In the genomic region with DNA sequence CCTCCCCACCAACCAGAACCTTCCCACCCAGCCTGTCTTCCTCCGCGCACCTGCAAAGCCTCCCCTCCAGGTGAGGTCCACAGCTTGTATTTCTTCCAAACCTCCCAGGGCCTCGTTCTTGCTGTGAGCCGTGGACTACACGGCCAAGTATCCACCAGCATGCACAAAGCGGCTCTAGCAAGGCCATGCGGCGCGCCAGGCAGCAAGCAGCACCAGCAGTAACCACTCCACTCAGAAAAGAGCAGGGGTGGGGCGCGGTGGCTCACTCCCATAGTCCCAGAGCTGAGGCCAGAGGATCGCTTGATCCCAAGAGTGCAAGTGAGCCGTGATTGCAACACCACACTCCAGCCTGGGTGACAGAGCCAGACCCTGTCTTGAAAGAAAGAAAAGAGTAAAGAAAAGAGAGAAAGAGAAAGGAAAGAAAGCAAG, we compare ENCODE assay signal across 11 cellular contexts. TPM values are rescaled to one million over a fixed set of nuclear protein-coding genes. Genes with fewer than 3 reads are reported as not detected.
DNase-seq lines count a peak whose midpoint lies in the region; ATAC-seq and TF ChIP-seq lines count a peak whose summit lies in the region.
"Had no signal": no experiment of that assay in that cellular context is flagged by ENCODE, and none has a peak within 500 bp of the region (broad histone marks: within the 10 kb centered on the region; RNA-seq: fewer than 3 reads in every experiment).

No MANE protein-coding gene starts in this region.

- TF ChIP-seq EP300 in stomach (IDR thresholded peaks at IDR 0.05) = no peak

- peak; percentile 66 for ATAC-seq in left lung
- ATAC-seq in stimulated activated naive CD8-positive, alpha-beta T cell treated with anti-CD3 and anti-CD28 coated beads, Interleukin-15, Interleukin-2, amounts not matched to agents 100 U/mL and 50 U/mL, for 24 hours = no peak
- ATAC-seq: HCT116 had no signal

- H3K27me3 ChIP-seq in left lung = peaks cover 8 to 97% of the 10 kb centered on the region in 2 donors
- H3K27me3 ChIP-seq in stomach = peaks cover 14 to 99% (median 52%) of the 10 kb centered on the region in 3 donors

- no peak overlapping the region for H3K27ac ChIP-seq in left lung
- peak overlapping the region in 3 of 5 donors; percentile 44 to 62 (median 46) for H3K27ac ChIP-seq in stomach

- no peak for TF ChIP-seq CTCF in endothelial cell (IDR thresholded peaks at IDR 0.05; ENCODE audit: unreplicated experiment)
- no peak for TF ChIP-seq CTCF in left lung (IDR thresholded peaks at IDR 0.05)
- TF ChIP-seq CTCF in stomach (IDR thresholded peaks at IDR 0.05) = no peak

- TF ChIP-seq POLR2A in stomach (IDR thresholded peaks at IDR 0.05) = no peak

- intact Hi-C loops in left lung (cut with DNase I) = no loop called here
- intact Hi-C loops in stomach (cut with DNase I; ENCODE audit: low total_unique reads) = no loop called here

- peak; percentile 46 for DNase-seq in NCI-H510A treated with DMSO at 0.1 percent for 48 hours (lab: John Stamatoyannopoulos, UW)
- DNase-seq in endothelial cell (ENCODE audit: low spot score) = no peak
- peak; percentile 82 to 86 for DNase-seq in left lung
- DNase-seq in stomach = peak; percentile 48
- DNase-seq in SW480 (ENCODE audit: low spot score) = no peak
- DNase-seq in stimulated activated naive CD8-positive, alpha-beta T cell treated with anti-CD3 and anti-CD28 coated beads, Interleukin-15, Interleukin-2, amounts not matched to agents 100 U/mL and 50 U/mL, for 24 hours = no peak
- DNase-seq in activated naive CD4-positive, alpha-beta T cell treated with anti-CD3 and anti-CD28 coated beads, Interleukin-2, amount 10 ng/mL, durations not matched to agents 7 days and 5 days = no peak
- no peak for DNase-seq in globus pallidus (ENCODE audit: low spot score)
- DNase-seq: SW 1271 had no signal

- H3K4me3 ChIP-seq in left lung = no peak overlapping the region
- H3K4me3 ChIP-seq in stomach = no peak overlapping the region

- H3K27ac Mint-ChIP-seq in endothelial cell (ENCODE audit: unreplicated experiment) = peak overlapping the region; percentile 43
- H3K27ac Mint-ChIP-seq in activated naive CD4-positive, alpha-beta T cell treated with anti-CD3 and anti-CD28 coated beads, Interleukin-2, amount 10 ng/mL, durations not matched to agents 7 days and 5 days = no peak overlapping the region
- H3K27ac Mint-ChIP-seq: activated naive CD4-positive, alpha-beta T cell treated with anti-CD3 and anti-CD28 coated beads, Interleukin-2, amount 50 U/mL, for 24 hours had no signal

- 10 to 14% (median 12%) methylated on average over 13 of the region's 13 CpGs for WGBS in stomach, 5 donors

- peaks cover 36% of the 10 kb centered on the region for H3K4me1 Mint-ChIP-seq in endothelial cell (ENCODE audit: unreplicated experiment)
- H3K4me1 Mint-ChIP-seq in activated naive CD4-positive, alpha-beta T cell treated with anti-CD3 and anti-CD28 coated beads, Interleukin-2, amount 10 ng/mL, durations not matched to agents 7 days and 5 days = peaks cover 13% of the 10 kb centered on the region

- H3K36me3 ChIP-seq in left lung (no peaks in the 10 kb centered on the region), stomach (no peaks in the 10 kb centered on the region)

- no peaks in the 10 kb centered on the region for H3K9me3 Mint-ChIP-seq in endothelial cell (ENCODE audit: unreplicated experiment)
- no peaks in the 10 kb centered on the region for H3K9me3 Mint-ChIP-seq in activated naive CD4-positive, alpha-beta T cell treated with anti-CD3 and anti-CD28 coated beads, Interleukin-2, amount 10 ng/mL, durations not matched to agents 7 days and 5 days
- H3K9me3 Mint-ChIP-seq: activated naive CD4-positive, alpha-beta T cell treated with anti-CD3 and anti-CD28 coated beads, Interleukin-2, amount 50 U/mL, for 24 hours had no signal

- CTCF ChIA-PET in activated naive CD4-positive, alpha-beta T cell treated with anti-CD3 and anti-CD28 coated beads, Interleukin-2, amount 10 ng/mL, durations not matched to agents 7 days and 5 days (lab: Charles Lee) = no interaction called here

- H3K36me3 Mint-ChIP-seq in endothelial cell (ENCODE audit: low read depth, unreplicated experiment) = peaks cover 3% of the 10 kb centered on the region
- H3K36me3 Mint-ChIP-seq in activated naive CD4-positive, alpha-beta T cell treated with anti-CD3 and anti-CD28 coated beads, Interleukin-2, amount 10 ng/mL, durations not matched to agents 7 days and 5 days = peaks cover 2% of the 10 kb centered on the region
- H3K36me3 Mint-ChIP-seq: activated naive CD4-positive, alpha-beta T cell treated with anti-CD3 and anti-CD28 coated beads, Interleukin-2, amount 50 U/mL, for 24 hours had no signal

- H3K27me3 Mint-ChIP-seq in endothelial cell (ENCODE audit: unreplicated experiment) = peaks cover 14% of the 10 kb centered on the region
- peaks cover 100% of the 10 kb centered on the region for H3K27me3 Mint-ChIP-seq in activated naive CD4-positive, alpha-beta T cell treated with anti-CD3 and anti-CD28 coated beads, Interleukin-2, amount 10 ng/mL, durations not matched to agents 7 days and 5 days

- no peak overlapping the region for H3K4me3 Mint-ChIP-seq in endothelial cell (ENCODE audit: unreplicated experiment)
- no peak overlapping the region for H3K4me3 Mint-ChIP-seq in activated naive CD4-positive, alpha-beta T cell treated with anti-CD3 and anti-CD28 coated beads, Interleukin-2, amount 10 ng/mL, durations not matched to agents 7 days and 5 days
- H3K4me3 Mint-ChIP-seq: activated naive CD4-positive, alpha-beta T cell treated with anti-CD3 and anti-CD28 coated beads, Interleukin-2, amount 50 U/mL, for 24 hours had no signal

- H3K4me1 ChIP-seq in left lung = peaks cover 10 to 31% of the 10 kb centered on the region in 2 donors
- H3K4me1 ChIP-seq in stomach = peaks cover 29 to 66% (median 49%) of the 10 kb centered on the region in 4 donors

- H3K9me3 ChIP-seq in left lung (no peaks in the 10 kb centered on the region), stomach (no peaks in the 10 kb centered on the region)

RNA-seq across cellular contexts. Expression of gene CCDC8, which starts 4.7 kb away (rescaled TPM):
- total RNA-seq in endothelial cell (ENCODE audit: unreplicated experiment) (13.3 TPM), left lung (10 to 100 TPM; 11.8 to 15.5 TPM), stomach (10 to 100 TPM in 1 of 5 donors, under 1 TPM in 2, not detected in 2; 0.29 to 22.9 (median 0.89) TPM)
- polyA plus RNA-seq in stomach = 1 to 10 TPM; 1.4 to 4.4 (median 3.8) TPM

RNA-seq across cellular contexts. Expression of gene PNMA8C, which starts 20.1 kb away (rescaled TPM):
- total RNA-seq in endothelial cell (ENCODE audit: unreplicated experiment) = 0.41 TPM
- total RNA-seq in left lung = under 1 TPM; 0.09 to 0.16 TPM
- total RNA-seq in stomach = under 1 TPM in 1 of 5 donors, not detected in 4; 0.18 TPM
- under 1 TPM in 1 of 3 donors, not detected in 2; 0.05 TPM for polyA plus RNA-seq in stomach

Comparison
In these comparisons a context has a peak if more than half of its experiments do, and no peak if none do; other contexts are left out.
1. DNase-seq: peak in NCI-H510A treated with DMSO at 0.1 percent for 48 hours (single experiment), left lung (2 of 2) and stomach (single experiment); none in endothelial cell (single experiment), SW480 (single experiment), stimulated activated naive CD8-positive, alpha-beta T cell treated with anti-CD3 and anti-CD28 coated beads, Interleukin-15, Interleukin-2, amounts not matched to agents 100 U/mL and 50 U/mL, for 24 hours (single experiment), activated naive CD4-positive, alpha-beta T cell treated with anti-CD3 and anti-CD28 coated beads, Interleukin-2, amount 10 ng/mL, durations not matched to agents 7 days and 5 days (single experiment) and globus pallidus (single experiment).
2. H3K27ac ChIP-seq: peak in stomach (3 of 5); none in left lung (0 of 2).